In genomic region chr10:14571866-14572507, GRCh38 we compare ENCODE assay signal across 8 cellular contexts.
DNase-seq lines count a peak whose midpoint lies in the region; ATAC-seq lines count a peak whose summit lies in the region.

No MANE protein-coding gene starts in this region.

- H3K4me1 Mint-ChIP-seq in activated T-helper 2 cell treated with anti-CD3 and anti-CD28 coated beads, Interferon-gamma antibody, Interleukin-2, Interleukin-4, amounts not matched to agents 10 μg/mL and 5 μg/mL and 100 μg/mL, durations not matched to agents 14 hours and 24 hours and 36 hours (ENCODE audit: low read depth), result peaks cover 73% of the 10 kb centered on the region

- ATAC-seq in GM19397 (IDR thresholded peaks at IDR 0.05; ENCODE audit: unreplicated experiment) (peak; percentile 58), HG03565 (IDR thresholded peaks at IDR 0.05; ENCODE audit: unreplicated experiment) (peak; percentile 72)

- H3K9me3 Mint-ChIP-seq in activated T-helper 2 cell treated with anti-CD3 and anti-CD28 coated beads, Interferon-gamma antibody, Interleukin-2, Interleukin-4, amounts not matched to agents 10 μg/mL and 5 μg/mL and 100 μg/mL, durations not matched to agents 14 hours and 24 hours and 36 hours, result no peaks in the 10 kb centered on the region

- peaks cover 80% of the 10 kb centered on the region for H3K36me3 Mint-ChIP-seq in activated T-helper 2 cell treated with anti-CD3 and anti-CD28 coated beads, Interferon-gamma antibody, Interleukin-2, Interleukin-4, amounts not matched to agents 10 μg/mL and 5 μg/mL and 100 μg/mL, durations not matched to agents 14 hours and 24 hours and 36 hours (ENCODE audit: low read depth)

- H3K27ac Mint-ChIP-seq in activated T-helper 2 cell treated with anti-CD3 and anti-CD28 coated beads, Interferon-gamma antibody, Interleukin-2, Interleukin-4, amounts not matched to agents 10 μg/mL and 5 μg/mL and 100 μg/mL, durations not matched to agents 14 hours and 24 hours and 36 hours, result peak overlapping the region; percentile 91

- no peaks in the 10 kb centered on the region for H3K27me3 Mint-ChIP-seq in activated T-helper 2 cell treated with anti-CD3 and anti-CD28 coated beads, Interferon-gamma antibody, Interleukin-2, Interleukin-4, amounts not matched to agents 10 μg/mL and 5 μg/mL and 100 μg/mL, durations not matched to agents 14 hours and 24 hours and 36 hours (ENCODE audit: low read depth)

- peak; percentile 55 for DNase-seq in activated T-helper 2 cell treated with anti-CD3 and anti-CD28 coated beads, Interferon-gamma antibody, Interleukin-2, Interleukin-4, amounts not matched to agents 10 μg/mL and 5 μg/mL and 100 μg/mL, durations not matched to agents 14 hours and 24 hours and 36 hours (ENCODE audit: low spot score)
- DNase-seq in head of caudate nucleus, result peak in 41 of 42 donors; percentile 17 to 90 (median 75)
- DNase-seq in stimulated activated CD8-positive, alpha-beta memory T cell treated with anti-CD3 and anti-CD28 coated beads, Interleukin-12 subunit alpha, Interleukin-12 subunit beta, amount 100 ng/mL, for 1 hour (ENCODE audit: low read depth), result peak; percentile 46
- no peak for DNase-seq in AML-193 (lab: John Stamatoyannopoulos, UW)
- no peak for DNase-seq in NCI-H146 (lab: John Stamatoyannopoulos, UW)
- no peak for DNase-seq in cardiac septum (ENCODE audit: low spot score)

- H3K4me3 Mint-ChIP-seq in activated T-helper 2 cell treated with anti-CD3 and anti-CD28 coated beads, Interferon-gamma antibody, Interleukin-2, Interleukin-4, amounts not matched to agents 10 μg/mL and 5 μg/mL and 100 μg/mL, durations not matched to agents 14 hours and 24 hours and 36 hours (ENCODE audit: low read depth), result peak overlapping the region; percentile 73

- intact Hi-C loops in activated T-helper 2 cell treated with anti-CD3 and anti-CD28 coated beads, Interferon-gamma antibody, Interleukin-2, Interleukin-4, amounts not matched to agents 10 μg/mL and 5 μg/mL and 100 μg/mL, durations not matched to agents 14 hours and 24 hours and 36 hours (cut with micrococcal nuclease), result loop anchor here (1.0 kb wide), 2 partner anchors 8 to 15 kb away; no protein-coding TSS in a partner anchor
- intact Hi-C loops in head of caudate nucleus (cut with DNase I), result no loop called here
- intact Hi-C loops in cardiac septum (cut with DNase I), result no loop called here

Comparison
In these comparisons a context has a peak if more than half of its experiments do, and no peak if none do; other contexts are left out.
1. DNase-seq: peak in activated T-helper 2 cell treated with anti-CD3 and anti-CD28 coated beads, Interferon-gamma antibody, Interleukin-2, Interleukin-4, amounts not matched to agents 10 μg/mL and 5 μg/mL and 100 μg/mL, durations not matched to agents 14 hours and 24 hours and 36 hours (single experiment), head of caudate nucleus (41 of 42) and stimulated activated CD8-positive, alpha-beta memory T cell treated with anti-CD3 and anti-CD28 coated beads, Interleukin-12 subunit alpha, Interleukin-12 subunit beta, amount 100 ng/mL, for 1 hour (single experiment); none in AML-193 (0 of 2), NCI-H146 (single experiment) and cardiac septum (single experiment).